In genomic region chr2:219488149-219488843, GRCh38 we compare ENCODE assay signal across 1 cellular context.
TF ChIP-seq lines count a peak whose summit lies in the region.

No MANE protein-coding gene starts in this region.

TF ChIP-seq in K562, 482 proteins besides CTCF, POLR2A, EP300 and RAD21:
- no peak for TF ChIP-seq KAT2B (IDR thresholded peaks at IDR 0.05; ENCODE audit: low read depth, low read length)
- TF ChIP-seq ERF (CRISPR knock-in tag; IDR thresholded peaks at IDR 0.05), result no peak
- no peak for TF ChIP-seq STAT5B (CRISPR knock-in tag; IDR thresholded peaks at IDR 0.05)
- TF ChIP-seq POLR2G (IDR thresholded peaks at IDR 0.05; ENCODE audit: low read depth, low read length), result 0 out of 2 replicates have a peak, but pooled peaks have one; percentile 16
TF ChIP-seq in K562: peak in this region for 1.
